ENCODE assay signal across 24 cellular contexts in the genomic region with DNA sequence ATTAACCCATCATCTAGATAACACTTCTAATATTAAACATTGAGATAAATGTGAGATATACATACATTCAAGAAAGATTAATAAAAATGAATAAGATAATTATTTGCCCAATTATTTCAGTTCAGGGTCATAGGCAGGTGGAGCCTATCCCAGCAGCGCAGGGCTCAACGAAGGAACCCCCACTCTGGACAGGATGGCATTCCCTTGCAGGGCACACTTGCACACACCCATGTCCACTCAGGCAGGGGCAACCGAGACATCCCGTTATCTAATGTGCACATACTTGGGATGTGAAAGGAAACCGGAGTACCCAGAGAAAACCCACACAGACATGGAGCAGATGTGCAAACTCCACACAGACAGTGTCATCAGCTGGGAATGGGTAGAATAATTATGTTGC.
"Had no signal": no experiment of that assay in that cellular context is flagged by ENCODE, and none has a peak within 500 bp of the region (broad histone marks: within the 10 kb centered on the region; RNA-seq: fewer than 3 reads in every experiment).

No MANE protein-coding gene starts in this region.

- H3K27me3 ChIP-seq: stomach, suprapubic skin, testis, thyroid gland, tibial artery, tibial nerve, transverse colon, upper lobe of left lung, upper lobe of right lung, uterus, vagina had no signal

- H3K36me3 ChIP-seq: stomach, suprapubic skin, thoracic aorta, thyroid gland, tibial artery, tibial nerve, transverse colon, upper lobe of left lung, upper lobe of right lung, uterus, vagina had no signal

- H3K27ac ChIP-seq: stomach, suprapubic skin, testis, thoracic aorta, thyroid gland, tibial artery, tibial nerve, transverse colon, upper lobe of left lung, upper lobe of right lung, uterus, vagina had no signal

- H3K9me3 ChIP-seq: testis, thyroid gland, vagina had no signal

- H3K4me3 ChIP-seq: stomach, suprapubic skin, testis, thoracic aorta, thyroid gland, tibial artery, tibial nerve, transverse colon, upper lobe of left lung, upper lobe of right lung, uterus, vagina had no signal

- H3K4me1 ChIP-seq: stomach, suprapubic skin, testis, thyroid gland, tibial artery, tibial nerve, upper lobe of left lung, upper lobe of right lung, uterus, vagina had no signal

- DNase-seq: stimulated activated CD4-positive, alpha-beta T cell treated with anti-CD3 and anti-CD28 coated beads, Interleukin-2, amount 100 ng/mL, for 48 hours; stimulated activated CD4-positive, alpha-beta T cell treated with anti-CD3 and anti-CD28 coated beads, Interleukin-4, amount 100 ng/mL, for 1 hour; stimulated activated CD4-positive, alpha-beta T cell treated with anti-CD3 and anti-CD28 coated beads, Interleukin-4, amount 100 ng/mL, for 24 hours; stimulated activated CD4-positive, alpha-beta T cell treated with anti-CD3 and anti-CD28 coated beads, Interleukin-4, amount 100 ng/mL, for 4 hours; stimulated activated CD8-positive, alpha-beta memory T cell treated with anti-CD3 and anti-CD28 coated beads, Interleukin-4, amount 100 ng/mL, for 48 hours; stimulated activated naive B cell treated with anti-CD40 and anti-IgM and Interleukin-4, amounts not matched to agents 10 μg/mL and 1 μg/mL and 100 μg/mL, for 72 hours; stimulated activated naive CD4-positive, alpha-beta T cell; stimulated activated naive CD4-positive, alpha-beta T cell treated with Interleukin-2 at 50 U/mL for 16 hours; stimulated activated naive CD8-positive, alpha-beta T cell treated with anti-CD3 and anti-CD28 coated beads, Interleukin-15, amount 100 ng/mL, for 72 hours; stimulated activated naive CD8-positive, alpha-beta T cell treated with anti-CD3 and anti-CD28 coated beads, Interleukin-15, Interleukin-2, amounts not matched to agents 100 U/mL and 50 U/mL, for 24 hours; stomach; substantia nigra; testis; thyroid gland; tibial artery; transverse colon; trophoblast cell; upper lobe of left lung; upper lobe of right lung; uterus had no signal
